In genomic region chr16:48531011-48531962, GRCh38 we compare ENCODE assay signal across 15 cellular contexts.
DNase-seq lines count a peak whose midpoint lies in the region; ATAC-seq and TF ChIP-seq lines count a peak whose summit lies in the region.
"Had no signal": no experiment of that assay in that cellular context is flagged by ENCODE, and none has a peak within 500 bp of the region (broad histone marks: within the 10 kb centered on the region; RNA-seq: fewer than 3 reads in every experiment).

No MANE protein-coding gene starts in this region.

- H3K4me3 Mint-ChIP-seq in nephron progenitor cell: no peak overlapping the region
- H3K4me3 Mint-ChIP-seq in activated CD4-positive, alpha-beta T cell treated with anti-CD3 and anti-CD28 coated beads, Interleukin-2, amount 10 ng/mL, durations not matched to agents 7 days and 5 days: no peak overlapping the region
- H3K4me3 Mint-ChIP-seq: CD4-positive, CD25-positive, alpha-beta regulatory T cell; central memory CD8-positive, alpha-beta T cell; stimulated activated naive CD8-positive, alpha-beta T cell treated with anti-CD3 and anti-CD28 coated beads, Interleukin-15, amount 100 ng/mL, for 72 hours had no signal

- DNase-seq in NCI-H1694 treated with DMSO at 0.1 percent for 48 hours (lab: John Stamatoyannopoulos, UW): peak; percentile 70
- DNase-seq in fibroblast of peridontal ligament (ENCODE audit: extremely low read depth): peak; percentile 74
- peak; percentile 36 for DNase-seq in nephron progenitor cell
- DNase-seq in activated CD4-positive, alpha-beta T cell treated with anti-CD3 and anti-CD28 coated beads, Interleukin-2, amount 10 ng/mL, durations not matched to agents 7 days and 5 days: no peak
- DNase-seq in caudate nucleus (lab: John Stamatoyannopoulos, UW): no peak
- no peak for DNase-seq in NK-92 treated with Interleukin-12 subunit alpha and Interleukin-12 subunit beta, amount 100 ng/mL, for 24 hours (lab: John Stamatoyannopoulos, UW)
- DNase-seq: activated CD4-positive, alpha-beta T cell treated with anti-CD3 and anti-CD28 coated beads for 48 hours; CD4-positive, CD25-positive, alpha-beta regulatory T cell; esophagus squamous epithelium; NCI-H1436; occipital lobe; stimulated activated naive CD8-positive, alpha-beta T cell treated with anti-CD3 and anti-CD28 coated beads, Interleukin-15, amount 100 ng/mL, for 72 hours had no signal

- POLR2A ChIA-PET in activated CD4-positive, alpha-beta T cell treated with anti-CD3 and anti-CD28 coated beads, Interleukin-2, amount 10 ng/mL, durations not matched to agents 7 days and 5 days (lab: Charles Lee): no interaction called here

- H3K27me3 Mint-ChIP-seq in nephron progenitor cell (ENCODE audit: low read depth, poor library complexity): peaks cover 3% of the 10 kb centered on the region
- no peaks in the 10 kb centered on the region for H3K27me3 Mint-ChIP-seq in activated CD4-positive, alpha-beta T cell treated with anti-CD3 and anti-CD28 coated beads, Interleukin-2, amount 10 ng/mL, durations not matched to agents 7 days and 5 days
- H3K27me3 Mint-ChIP-seq: central memory CD8-positive, alpha-beta T cell; stimulated activated naive CD8-positive, alpha-beta T cell treated with anti-CD3 and anti-CD28 coated beads, Interleukin-15, amount 100 ng/mL, for 72 hours had no signal

- peak overlapping the region in 4 of 11 experiments; percentile 14 to 70 (median 50); a peak in 6 of 22 replicates for H3K27ac ChIP-seq in BLaER1 treated with 17β-estradiol and CSF1 and Interleukin-3, amounts not matched to agents 10 nM and 100 nM
- H3K27ac ChIP-seq in caudate nucleus (ENCODE audit: low read depth, low read length): no peak overlapping the region

- H3K36me3 ChIP-seq in BLaER1 treated with 17β-estradiol and CSF1 and Interleukin-3, amounts not matched to agents 10 nM and 100 nM: 0 out of 22 replicates have a peak, but pooled peaks cover 0 to 4% (median 0%) of the 10 kb centered on the region in 11 experiments
- H3K36me3 ChIP-seq: esophagus squamous epithelium had no signal

- H3K4me3 ChIP-seq in BLaER1 treated with 17β-estradiol and CSF1 and Interleukin-3, amounts not matched to agents 10 nM and 100 nM: no peak overlapping the region
- H3K4me3 ChIP-seq: esophagus squamous epithelium had no signal

- peak overlapping the region in 4 of 11 experiments; percentile 2 to 45 (median 18); a peak in 3 of 22 replicates for H3K9ac ChIP-seq in BLaER1 treated with 17β-estradiol and CSF1 and Interleukin-3, amounts not matched to agents 10 nM and 100 nM

- peaks cover 42 to 59% (median 54%) of the 10 kb centered on the region in 10 experiments for H3K4me1 ChIP-seq in BLaER1 treated with 17β-estradiol and CSF1 and Interleukin-3, amounts not matched to agents 10 nM and 100 nM

- H3K4me1 Mint-ChIP-seq in nephron progenitor cell: peaks cover 50% of the 10 kb centered on the region
- H3K4me1 Mint-ChIP-seq in activated CD4-positive, alpha-beta T cell treated with anti-CD3 and anti-CD28 coated beads, Interleukin-2, amount 10 ng/mL, durations not matched to agents 7 days and 5 days: peaks cover 5% of the 10 kb centered on the region

- no peak for ATAC-seq in HG03460 (IDR thresholded peaks at IDR 0.05; ENCODE audit: unreplicated experiment)
- ATAC-seq: stimulated activated naive CD8-positive, alpha-beta T cell treated with anti-CD3 and anti-CD28 coated beads, Interleukin-15, amount 100 ng/mL, for 72 hours had no signal

- peaks cover 6 to 30% (median 21%) of the 10 kb centered on the region in 11 experiments; a peak in 20 of 22 replicates for H3K9me3 ChIP-seq in BLaER1 treated with 17β-estradiol and CSF1 and Interleukin-3, amounts not matched to agents 10 nM and 100 nM (replicated peaks in 1 of 11)

- TF ChIP-seq CTCF in nephron progenitor cell (IDR thresholded peaks at IDR 0.05): no peak

- H3K27ac Mint-ChIP-seq in nephron progenitor cell: peak overlapping the region; percentile 25
- no peak overlapping the region for H3K27ac Mint-ChIP-seq in activated CD4-positive, alpha-beta T cell treated with anti-CD3 and anti-CD28 coated beads, Interleukin-2, amount 10 ng/mL, durations not matched to agents 7 days and 5 days
- H3K27ac Mint-ChIP-seq: CD4-positive, CD25-positive, alpha-beta regulatory T cell had no signal

- peak overlapping the region; percentile 32 to 79 (median 62) for H3K4me2 ChIP-seq in BLaER1 treated with 17β-estradiol and CSF1 and Interleukin-3, amounts not matched to agents 10 nM and 100 nM

- H3K9me3 Mint-ChIP-seq in nephron progenitor cell: peaks cover 13% of the 10 kb centered on the region
- peaks cover 2% of the 10 kb centered on the region for H3K9me3 Mint-ChIP-seq in activated CD4-positive, alpha-beta T cell treated with anti-CD3 and anti-CD28 coated beads, Interleukin-2, amount 10 ng/mL, durations not matched to agents 7 days and 5 days
- H3K9me3 Mint-ChIP-seq: central memory CD8-positive, alpha-beta T cell had no signal

- no peaks in the 10 kb centered on the region for H3K27me3 ChIP-seq in BLaER1 treated with 17β-estradiol and CSF1 and Interleukin-3, amounts not matched to agents 10 nM and 100 nM
- H3K27me3 ChIP-seq: esophagus squamous epithelium had no signal

- no peaks in the 10 kb centered on the region for H3K36me3 Mint-ChIP-seq in nephron progenitor cell (ENCODE audit: low read depth)
- no peaks in the 10 kb centered on the region for H3K36me3 Mint-ChIP-seq in activated CD4-positive, alpha-beta T cell treated with anti-CD3 and anti-CD28 coated beads, Interleukin-2, amount 10 ng/mL, durations not matched to agents 7 days and 5 days (ENCODE audit: low read depth)
- H3K36me3 Mint-ChIP-seq: CD4-positive, CD25-positive, alpha-beta regulatory T cell had no signal

- peaks cover 0 to 11% (median 0%) of the 10 kb centered on the region in 11 experiments; a peak in 6 of 22 replicates for H4K20me1 ChIP-seq in BLaER1 treated with 17β-estradiol and CSF1 and Interleukin-3, amounts not matched to agents 10 nM and 100 nM

- CTCF ChIA-PET in activated CD4-positive, alpha-beta T cell treated with anti-CD3 and anti-CD28 coated beads, Interleukin-2, amount 10 ng/mL, durations not matched to agents 7 days and 5 days (lab: Charles Lee): interaction anchor here (1.2 to 1.8 kb wide), 2 partner anchors 12 to 92 kb away, joined by 4 to 7 read pairs; no protein-coding TSS in a partner anchor

Comparison
In these comparisons a context has a peak if more than half of its experiments do, and no peak if none do; other contexts are left out.
1. DNase-seq: peak in NCI-H1694 treated with DMSO at 0.1 percent for 48 hours (single experiment), fibroblast of peridontal ligament (single experiment) and nephron progenitor cell (single experiment); none in activated CD4-positive, alpha-beta T cell treated with anti-CD3 and anti-CD28 coated beads, Interleukin-2, amount 10 ng/mL, durations not matched to agents 7 days and 5 days (single experiment), caudate nucleus (0 of 61) and NK-92 treated with Interleukin-12 subunit alpha and Interleukin-12 subunit beta, amount 100 ng/mL, for 24 hours (single experiment).